ENCODE assay signal across 14 cellular contexts in genomic region chr13:80010846-80011245, GRCh38.
"Had no signal": no experiment of that assay in that cellular context is flagged by ENCODE, and none has a peak within 500 bp of the region (broad histone marks: within the 10 kb centered on the region; RNA-seq: fewer than 3 reads in every experiment).

No MANE protein-coding gene starts in this region.

- H3K36me3 ChIP-seq: left ventricle myocardium inferior, neural progenitor cell, prostate gland, tibial nerve had no signal

- H3K9me3 Mint-ChIP-seq: activated T-cell treated with anti-CD3 and anti-CD28 coated beads, Interleukin-2, amount 50 U/mL, for 72 hours; memory B cell had no signal

- H2AFZ ChIP-seq: neural progenitor cell had no signal

- H3K4me2 ChIP-seq: neural progenitor cell had no signal

- H3K4me3 ChIP-seq: coronary artery, left ventricle myocardium inferior, neural progenitor cell, prostate gland, tibial nerve had no signal

- H3K4me3 Mint-ChIP-seq: activated naive CD8-positive, alpha-beta T cell treated with anti-CD3 and anti-CD28 coated beads for 36 hours; activated T-cell treated with anti-CD3 and anti-CD28 coated beads, Interleukin-2, amount 50 U/mL, for 72 hours; memory B cell; neural progenitor cell had no signal

- DNase-seq: activated CD4-positive, alpha-beta T cell treated with anti-CD3 and anti-CD28 coated beads, Interleukin-2, amount 50 U/mL, for 4 hours; activated CD4-positive, CD25-positive, alpha-beta regulatory T cell treated with anti-CD3 and anti-CD28 coated beads, Interleukin-2, amount 50 U/mL, for 72 hours; activated gamma-delta T cell treated with Interleukin-2 at 50 U/mL for 16 hours; activated naive CD8-positive, alpha-beta T cell treated with anti-CD3 and anti-CD28 coated beads for 36 hours; activated T-cell treated with anti-CD3 and anti-CD28 coated beads, Interleukin-2, amount 50 U/mL, for 72 hours; effector memory CD4-positive, alpha-beta T cell; left ventricle myocardium inferior; stimulated activated CD4-positive, alpha-beta T cell treated with anti-CD3 and anti-CD28 coated beads, Interleukin-4, amount 100 ng/mL, for 1 hour; T-helper 9 cell had no signal

- H3K27me3 ChIP-seq: neural progenitor cell, tibial nerve had no signal

- H3K27ac ChIP-seq: coronary artery, left ventricle myocardium inferior, neural progenitor cell, prostate gland, tibial nerve had no signal

- H3K27ac Mint-ChIP-seq: activated naive CD8-positive, alpha-beta T cell treated with anti-CD3 and anti-CD28 coated beads for 36 hours; activated T-cell treated with anti-CD3 and anti-CD28 coated beads, Interleukin-2, amount 50 U/mL, for 72 hours; memory B cell had no signal

- H3K27me3 Mint-ChIP-seq: memory B cell had no signal

- H3K4me1 ChIP-seq: prostate gland had no signal

- H3K9me3 ChIP-seq: left ventricle myocardium inferior, prostate gland, tibial nerve had no signal

- H3K4me1 Mint-ChIP-seq: activated naive CD8-positive, alpha-beta T cell treated with anti-CD3 and anti-CD28 coated beads for 36 hours; memory B cell had no signal

- H3K36me3 Mint-ChIP-seq: activated naive CD8-positive, alpha-beta T cell treated with anti-CD3 and anti-CD28 coated beads for 36 hours; memory B cell; neural progenitor cell had no signal

- ATAC-seq: activated T-cell treated with anti-CD3 and anti-CD28 coated beads, Interleukin-2, amount 50 U/mL, for 72 hours had no signal

- H3K9ac ChIP-seq: neural progenitor cell had no signal
